Comparison of ENCODE assay signal across 19 cellular contexts in the genomic region with DNA sequence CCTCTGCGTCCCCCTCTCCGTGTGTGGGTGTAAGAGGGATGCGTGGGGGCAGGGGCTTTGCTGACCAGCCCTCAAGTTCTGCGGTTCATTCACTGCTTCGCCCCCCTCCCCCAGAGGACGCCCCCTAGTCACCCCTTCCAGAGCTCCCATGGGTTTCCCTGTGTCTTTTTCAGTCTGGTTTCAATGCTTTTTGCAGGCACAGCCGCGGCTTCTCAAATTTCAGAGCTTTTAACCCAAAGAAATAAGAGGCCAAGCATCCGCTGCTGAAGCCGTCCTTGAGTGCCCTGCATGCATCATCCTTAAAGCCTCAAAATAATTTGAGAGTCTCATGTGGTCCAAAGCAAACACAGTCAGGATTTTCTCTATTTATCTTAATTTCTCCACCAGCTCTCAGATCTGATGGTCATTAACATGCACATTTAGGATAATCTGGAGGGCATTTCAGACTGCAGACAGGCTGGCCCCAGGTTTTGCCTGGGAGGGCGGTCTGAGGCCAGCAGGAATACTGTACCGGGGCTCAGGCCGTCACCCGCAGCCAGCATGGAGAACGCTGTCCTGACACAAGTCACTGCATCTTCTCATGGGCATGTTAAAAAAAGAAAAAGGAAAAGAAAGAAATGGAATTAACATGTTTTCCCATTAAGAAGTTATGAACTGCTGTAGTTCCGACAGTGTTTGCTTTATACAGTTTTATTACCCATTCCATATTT.
"Had no signal": no experiment of that assay in that cellular context is flagged by ENCODE, and none has a peak within 500 bp of the region (broad histone marks: within the 10 kb centered on the region; RNA-seq: fewer than 3 reads in every experiment).

No MANE protein-coding gene starts in this region.

- H3K36me3 Mint-ChIP-seq: activated naive CD4-positive, alpha-beta T cell treated with anti-CD3 and anti-CD28 coated beads, Interleukin-2, amount 50 U/mL, for 24 hours had no signal

- H3K4me3 ChIP-seq: esophagus squamous epithelium, left lung, ovary, right lobe of liver, tibial nerve, uterus had no signal

- H3K9me3 ChIP-seq: esophagus squamous epithelium, left lung, ovary, right lobe of liver, uterus had no signal

- H3K4me3 Mint-ChIP-seq: activated naive CD4-positive, alpha-beta T cell treated with anti-CD3 and anti-CD28 coated beads, Interleukin-2, amount 50 U/mL, for 24 hours; stimulated activated naive CD8-positive, alpha-beta T cell treated with anti-CD3 and anti-CD28 coated beads, Interleukin-15, Interleukin-2, amounts not matched to agents 100 ng/mL and 50 ng/mL, for 24 hours; T-helper 1 cell treated with Interleukin-12 subunit alpha and Interleukin-12 subunit beta and Interleukin-4 antibody, amounts not matched to agents 30 μg/mL and 1 μg/mL, for 36 hours had no signal

- ATAC-seq: left lung, right lobe of liver had no signal

- H3K4me1 ChIP-seq: esophagus squamous epithelium, left lung, right lobe of liver, tibial nerve, uterus had no signal

- H3K36me3 ChIP-seq: esophagus squamous epithelium, left lung, ovary, right lobe of liver, tibial nerve, uterus, WERI-Rb-1 had no signal

- H3K9me3 Mint-ChIP-seq: activated naive CD4-positive, alpha-beta T cell treated with anti-CD3 and anti-CD28 coated beads, Interleukin-2, amount 50 U/mL, for 24 hours; stimulated activated naive CD8-positive, alpha-beta T cell treated with anti-CD3 and anti-CD28 coated beads, Interleukin-15, Interleukin-2, amounts not matched to agents 100 ng/mL and 50 ng/mL, for 24 hours; T-helper 1 cell treated with Interleukin-12 subunit alpha and Interleukin-12 subunit beta and Interleukin-4 antibody, amounts not matched to agents 30 μg/mL and 1 μg/mL, for 36 hours had no signal

- H3K27ac Mint-ChIP-seq: activated naive CD4-positive, alpha-beta T cell treated with anti-CD3 and anti-CD28 coated beads, Interleukin-2, amount 50 U/mL, for 24 hours; stimulated activated naive CD8-positive, alpha-beta T cell treated with anti-CD3 and anti-CD28 coated beads, Interleukin-15, Interleukin-2, amounts not matched to agents 100 ng/mL and 50 ng/mL, for 24 hours; T-helper 1 cell treated with Interleukin-12 subunit alpha and Interleukin-12 subunit beta and Interleukin-4 antibody, amounts not matched to agents 30 μg/mL and 1 μg/mL, for 36 hours had no signal

- H3K27ac ChIP-seq: esophagus squamous epithelium, left lung, ovary, right lobe of liver, tibial nerve, uterus, WERI-Rb-1 had no signal

- H3K27me3 Mint-ChIP-seq: stimulated activated naive CD8-positive, alpha-beta T cell treated with anti-CD3 and anti-CD28 coated beads, Interleukin-15, Interleukin-2, amounts not matched to agents 100 ng/mL and 50 ng/mL, for 24 hours had no signal

- H3K27me3 ChIP-seq: ovary, right lobe of liver, tibial nerve, uterus had no signal

- DNase-seq: activated CD4-positive, alpha-beta T cell treated with anti-CD3 and anti-CD28 coated beads for 1 hour; activated CD4-positive, alpha-beta T cell treated with anti-CD3 and anti-CD28 coated beads, Interleukin-2, amount 50 U/mL, for 4 hours; activated gamma-delta T cell; cerebellar nuclear complex; effector memory CD4-positive, alpha-beta T cell; esophagus squamous epithelium; left lung; midbrain; ovary; right lobe of liver; small intestine; stimulated activated CD4-positive, alpha-beta T cell treated with anti-CD3 and anti-CD28 coated beads, Interleukin-15, amount 100 ng/mL, for 24 hours; stimulated activated CD4-positive, alpha-beta T cell treated with anti-CD3 and anti-CD28 coated beads, Interleukin-2, amount 100 ng/mL, for 48 hours; uterus; WERI-Rb-1 had no signal

- H3K4me1 Mint-ChIP-seq: activated naive CD4-positive, alpha-beta T cell treated with anti-CD3 and anti-CD28 coated beads, Interleukin-2, amount 50 U/mL, for 24 hours had no signal
